8 cellular contexts compared by ENCODE assay signal in genomic region chr3:56799251-56799882, GRCh38. TPM values are rescaled to one million over a fixed set of nuclear protein-coding genes. Genes with fewer than 3 reads are reported as not detected.
DNase-seq lines count a peak whose midpoint lies in the region; ATAC-seq and TF ChIP-seq lines count a peak whose summit lies in the region.

No MANE protein-coding gene starts in this region.

- no peaks in the 10 kb centered on the region for H3K9me3 ChIP-seq in H9 (ENCODE audit: control insufficient read depth, low read depth, low read length)
- no peaks in the 10 kb centered on the region for H3K9me3 ChIP-seq in adrenal gland (replicated peaks in 1 of 3)
- no peaks in the 10 kb centered on the region for H3K9me3 ChIP-seq in heart left ventricle

- no peak overlapping the region for H4K5ac ChIP-seq in H9 (ENCODE audit: insufficient read length, low read depth, low read length)

- H2AFZ ChIP-seq in H9 (ENCODE audit: low read length), result no peak overlapping the region

- no peak overlapping the region for H3K23ac ChIP-seq in H9 (ENCODE audit: insufficient read length, low read depth, low read length)

- no peak overlapping the region for H3K27ac Mint-ChIP-seq in H9

- DNase-seq in H9 (no peak), NCI-H774 (lab: John Stamatoyannopoulos, UW) (peak; percentile 41), adrenal gland (peak in 4 of 7 donors; percentile 29 to 43 (median 38)), heart left ventricle (no peak), putamen (ENCODE audit: low spot score) (peak; percentile 83)

- H2AK5ac ChIP-seq in H9 (ENCODE audit: insufficient read length, low read length), result no peak overlapping the region

- H2BK20ac ChIP-seq in H9 (ENCODE audit: low read depth, low read length, poor library complexity, severe bottlenecking), result no peak overlapping the region

- no peak overlapping the region for H2BK5ac ChIP-seq in H9 (ENCODE audit: insufficient read length, low read length)

- H4K8ac ChIP-seq in H9 (replicated peaks; ENCODE audit: insufficient read length, low read depth, low read length), result no peak overlapping the region

- H3K9me3 Mint-ChIP-seq in H9, result no peaks in the 10 kb centered on the region; a peak in 1 of 5 replicates

- intact Hi-C loops in adrenal gland (cut with DNase I) (no loop called here), heart left ventricle (cut with DNase I) (loop anchor here in 7 of 10 donors (1.0 to 10.0 kb wide), 10 partner anchors 42 to 1015 kb away; partner anchors contain the start of gene APPL1 (in 1 of the 7))

- H3K9ac ChIP-seq in H9 (ENCODE audit: extremely low read depth, insufficient read length, low read length), result no peak overlapping the region

- H2BK15ac ChIP-seq in H9 (ENCODE audit: low read depth, low read length), result no peak overlapping the region

- no peaks in the 10 kb centered on the region for H4K20me1 ChIP-seq in H9 (ENCODE audit: control insufficient read depth, insufficient read depth, insufficient read length)

- no CpG with 5 or more reads among the region's 7 CpGs for WGBS in H9 (ENCODE audit: extremely low coverage, insufficient read length, low lambda C conversion rate)
- 4 to 10% (median 7%) methylated on average over 7 of the region's 7 CpGs for WGBS in adrenal gland, 4 donors
- 4 to 12% (median 9%) methylated on average over 7 of the region's 7 CpGs for WGBS in heart left ventricle, 4 donors

- H3K36me3 ChIP-seq in adrenal gland (replicated peaks in 1 of 2), result no peaks in the 10 kb centered on the region
- no peaks in the 10 kb centered on the region for H3K36me3 ChIP-seq in heart left ventricle

- H2BK120ac ChIP-seq in H9 (ENCODE audit: low read depth, low read length, poor library complexity, severe bottlenecking), result no peak overlapping the region

- H3K4me3 Mint-ChIP-seq in H9, result no peak overlapping the region

- no peak overlapping the region for H3T11ph ChIP-seq in H9 (ENCODE audit: low read length)

- no peak overlapping the region for H3K4me2 ChIP-seq in H9 (ENCODE audit: insufficient read depth, insufficient read length, low read length)

- H3K79me2 ChIP-seq in H9 (ENCODE audit: insufficient read depth, low read length), result no peaks in the 10 kb centered on the region

- peaks cover 18 to 20% of the 10 kb centered on the region in 2 experiments for H3K4me1 Mint-ChIP-seq in H9

- H3K14ac ChIP-seq in H9 (ENCODE audit: insufficient read depth, low read length), result no peak overlapping the region

- H3K23me2 ChIP-seq in H9 (ENCODE audit: insufficient read length, low read depth, low read length, poor library complexity, severe bottlenecking), result peaks cover 5% of the 10 kb centered on the region

- H2BK12ac ChIP-seq in H9 (ENCODE audit: insufficient read length, low read depth, low read length), result no peak overlapping the region

- no peaks in the 10 kb centered on the region for H3K79me1 ChIP-seq in H9 (ENCODE audit: insufficient read depth, low read depth, low read length, poor library complexity, severe bottlenecking)

- peak; percentile 76 for TF ChIP-seq CTCF in C4-2B (conservative IDR thresholded peaks at IDR 0.05)
- TF ChIP-seq CTCF in H9 (conservative IDR thresholded peaks at IDR 0.05), result peak; percentile 78
- TF ChIP-seq CTCF in adrenal gland (IDR thresholded peaks at IDR 0.05), result peak; percentile 49 to 84 (median 70)
- TF ChIP-seq CTCF in heart left ventricle (IDR thresholded peaks at IDR 0.05), result peak; percentile 48 to 82 (median 70)

- H3K4me3 ChIP-seq in adrenal gland (peak overlapping the region in 3 of 4 donors; percentile 36 to 83 (median 62)), heart left ventricle (peak overlapping the region; percentile 9 to 94 (median 82))

- ATAC-seq in heart left ventricle, result peak in 3 of 4 donors; percentile 26 to 49 (median 39)
- no peak for ATAC-seq in GM21367 (IDR thresholded peaks at IDR 0.05; ENCODE audit: unreplicated experiment)
- no peak for ATAC-seq in HG02970 (IDR thresholded peaks at IDR 0.05; ENCODE audit: low FRiP score, unreplicated experiment)

- no peak overlapping the region for H4K91ac ChIP-seq in H9 (ENCODE audit: insufficient read length, low read depth, low read length)

- peaks cover 2% of the 10 kb centered on the region; the same call in 1 of the 2 replicates for H3K4me1 ChIP-seq in H9 (ENCODE audit: insufficient read depth, low read length)
- H3K4me1 ChIP-seq in adrenal gland (replicated peaks in 1 of 2), result peaks cover 50 to 53% of the 10 kb centered on the region in 2 donors
- peaks cover 3 to 75% (median 43%) of the 10 kb centered on the region in 12 donors for H3K4me1 ChIP-seq in heart left ventricle

- TF ChIP-seq POLR2A in adrenal gland (IDR thresholded peaks at IDR 0.05) (no peak), heart left ventricle (IDR thresholded peaks at IDR 0.05) (no peak)

- no peak overlapping the region for H3K56ac ChIP-seq in H9 (ENCODE audit: insufficient read length, low read depth, low read length)

- no peaks in the 10 kb centered on the region for H3K36me3 Mint-ChIP-seq in H9 (ENCODE audit: insufficient read depth in 1 of 3, low read depth in 3 of 3)

- no peak overlapping the region for H3K4ac ChIP-seq in H9 (ENCODE audit: low read depth, low read length)

- H3K27me3 ChIP-seq in H9 (ENCODE audit: insufficient read depth, low read length) (no peaks in the 10 kb centered on the region; the same call in 1 of the 2 replicates), adrenal gland (no peaks in the 10 kb centered on the region), heart left ventricle (no peaks in the 10 kb centered on the region)

- H3K27ac ChIP-seq in C4-2B (no peak overlapping the region), H9 (ENCODE audit: insufficient read length, low read depth, low read length) (no peak overlapping the region), adrenal gland (peak overlapping the region; percentile 29 to 87 (median 74)), heart left ventricle (peak overlapping the region; percentile 48 to 87 (median 72))

- H3K18ac ChIP-seq in H9 (ENCODE audit: insufficient read length, low read depth, low read length), result no peak overlapping the region

- peaks cover 15% of the 10 kb centered on the region for H3K27me3 Mint-ChIP-seq in H9 (ENCODE audit: low read depth)

RNA-seq across cellular contexts. Expression of gene ARHGEF3, which starts 2.4 kb away (rescaled TPM):
- total RNA-seq in H9 (2021) (4.4 and 5.7 TPM in 2 replicates), adrenal gland (100 to 1,000 TPM in 1 of 8 donors, 10 to 100 TPM in 7; 49.4 to 110 (median 70.4) TPM), heart left ventricle (10 to 100 TPM; 13.5 to 36.8 (median 18.2) TPM)
- polyA plus RNA-seq in adrenal gland (100 to 1,000 TPM in 1 of 3 donors, 10 to 100 TPM in 2; 26.6 to 122 (median 33.9) TPM), heart left ventricle (1 to 10 TPM; 6.5 to 9.3 TPM)

Comparison
In these comparisons a context has a peak if more than half of its experiments do, and no peak if none do; other contexts are left out.
1. H3K27ac ChIP-seq: peak in adrenal gland (5 of 5) and heart left ventricle (12 of 12); none in C4-2B (single experiment) and H9 (single experiment).
2. DNase-seq: peak in NCI-H774 (single experiment), adrenal gland (4 of 7) and putamen (single experiment); none in H9 (single experiment) and heart left ventricle (0 of 5).
3. ATAC-seq: peak in heart left ventricle (3 of 4); none in GM21367 (single experiment) and HG02970 (single experiment).
4. intact Hi-C loops: an anchor here in heart left ventricle (1.0 to 10.0 kb wide); none called in adrenal gland.
5. Peak in every context shown above with its lines, with median percentiles within 50 percentile points of each other: CTCF ChIP-seq.